20 cellular contexts compared by ENCODE assay signal in the genomic region with DNA sequence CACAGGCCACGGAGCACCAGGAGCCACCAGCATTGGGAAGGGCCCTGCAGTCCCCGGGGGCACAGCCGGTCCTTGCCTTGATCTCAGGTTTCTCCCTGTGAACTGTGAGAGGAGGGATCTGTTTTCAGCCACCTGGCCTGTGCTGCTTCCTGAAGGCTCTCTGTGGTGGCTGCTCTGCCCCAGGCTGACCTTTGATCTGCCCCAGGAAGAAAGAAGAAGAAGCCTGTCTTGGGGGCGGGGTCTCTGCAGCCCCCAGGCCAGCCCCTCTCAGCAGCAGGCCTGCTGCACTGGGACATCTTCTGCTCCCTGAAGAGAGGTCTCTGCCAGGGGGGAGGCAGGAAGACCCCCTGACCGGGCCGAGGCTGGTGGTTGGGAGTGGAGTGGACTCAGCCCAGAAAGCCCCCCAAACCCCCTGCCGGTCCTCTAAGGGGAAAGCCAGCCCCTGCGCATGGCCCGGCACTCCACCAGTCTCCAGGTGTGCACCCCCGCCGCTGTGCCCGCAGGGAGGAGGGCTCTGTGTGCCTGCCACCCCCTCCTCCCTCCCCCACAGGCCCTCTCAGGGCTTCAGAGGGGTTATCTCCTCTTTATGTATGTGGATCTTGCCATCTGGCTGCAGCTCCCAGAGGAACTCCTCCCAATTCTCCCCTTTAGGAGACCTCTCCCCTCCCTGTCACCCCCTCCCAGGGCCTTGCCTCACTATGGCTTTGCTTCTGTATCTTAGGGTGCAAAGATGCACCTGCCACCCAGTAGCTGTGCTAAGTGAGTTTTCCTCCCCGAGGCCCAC.
DNase-seq lines count a peak whose midpoint lies in the region; ATAC-seq, FAIRE-seq and TF ChIP-seq lines count a peak whose summit lies in the region.
"Had no signal": no experiment of that assay in that cellular context is flagged by ENCODE, and none has a peak within 500 bp of the region (broad histone marks: within the 10 kb centered on the region; RNA-seq: fewer than 3 reads in every experiment).

No MANE protein-coding gene starts in this region.

- no peak overlapping the region for H3K9ac ChIP-seq in endodermal cell (ENCODE audit: extremely low read depth, low read length, poor library complexity, severe bottlenecking)

- H3K27me3 ChIP-seq in GM23338 (ENCODE audit: insufficient read depth) (no peaks in the 10 kb centered on the region), endodermal cell (ENCODE audit: control insufficient read depth, insufficient read depth, low read length, poor library complexity, severe bottlenecking) (no peaks in the 10 kb centered on the region), small intestine (ENCODE audit: control insufficient read depth in 2 of 2, insufficient read depth in 2 of 2, low read length in 2 of 2) (no peaks in the 10 kb centered on the region)
- no peaks in the 10 kb centered on the region for H3K27me3 ChIP-seq in CD4-positive, alpha-beta memory T cell (ENCODE audit: insufficient read depth, low read length)
- H3K27me3 ChIP-seq: thyroid gland had no signal

- peaks cover 20% of the 10 kb centered on the region for H3K4me1 Mint-ChIP-seq in GM23338
- H3K4me1 Mint-ChIP-seq in endodermal cell = peaks cover 13% of the 10 kb centered on the region
- H3K4me1 Mint-ChIP-seq in CD4-positive, alpha-beta memory T cell = peaks cover 0 to 3% (median 0%) of the 10 kb centered on the region in 4 donors

- TF ChIP-seq CTCF in GM23338 (conservative IDR thresholded peaks at IDR 0.05; ENCODE audit: low read depth in 2 of 2) (no peak), endodermal cell (conservative IDR thresholded peaks at IDR 0.05) (no peak)

- peaks cover 4% of the 10 kb centered on the region for H3K27me3 Mint-ChIP-seq in GM23338 (ENCODE audit: insufficient read depth, low read depth, poor library complexity)
- H3K27me3 Mint-ChIP-seq in endodermal cell (ENCODE audit: insufficient read depth) = no peaks in the 10 kb centered on the region
- peaks cover 2% of the 10 kb centered on the region in 2 donors for H3K27me3 Mint-ChIP-seq in CD4-positive, alpha-beta memory T cell

- H3K9me3 Mint-ChIP-seq in GM23338 = no peaks in the 10 kb centered on the region
- no peaks in the 10 kb centered on the region for H3K9me3 Mint-ChIP-seq in endodermal cell
- peaks cover 0 to 3% (median 0%) of the 10 kb centered on the region in 8 donors for H3K9me3 Mint-ChIP-seq in CD4-positive, alpha-beta memory T cell
- H3K9me3 Mint-ChIP-seq: activated CD4-positive, alpha-beta memory T cell treated with anti-CD3 and anti-CD28 coated beads for 36 hours; activated naive CD4-positive, alpha-beta T cell treated with anti-CD3 and anti-CD28 coated beads for 36 hours had no signal

- H3K36me3 Mint-ChIP-seq in GM23338 (ENCODE audit: low read depth) = no peaks in the 10 kb centered on the region; the same call in 2 of the 3 replicates
- H3K36me3 Mint-ChIP-seq in endodermal cell (ENCODE audit: low read depth) = no peaks in the 10 kb centered on the region
- no peaks in the 10 kb centered on the region for H3K36me3 Mint-ChIP-seq in CD4-positive, alpha-beta memory T cell
- H3K36me3 Mint-ChIP-seq: activated CD4-positive, alpha-beta memory T cell treated with anti-CD3 and anti-CD28 coated beads for 36 hours had no signal

- POLR2A ChIA-PET in CD4-positive, alpha-beta memory T cell (lab: Charles Lee; ENCODE audit: partially characterized antibody) = no interaction called here

- no peak overlapping the region for H3K4me3 ChIP-seq in GM23338
- H3K4me3 ChIP-seq in endodermal cell (ENCODE audit: low read length) = no peak overlapping the region
- H3K4me3 ChIP-seq in small intestine (ENCODE audit: low read depth in 1 of 2, low read length in 2 of 2) = no peak overlapping the region
- no peak overlapping the region for H3K4me3 ChIP-seq in CD4-positive, alpha-beta memory T cell (ENCODE audit: low read length in 2 of 2)
- H3K4me3 ChIP-seq: esophagus squamous epithelium, left ventricle myocardium inferior, thyroid gland had no signal

- ATAC-seq in GM23338 = peak; percentile 79

- H4K20me1 ChIP-seq in GM23338 (replicated peaks; ENCODE audit: insufficient read depth) = no peaks in the 10 kb centered on the region

- H3K27ac Mint-ChIP-seq in GM23338 (no peak overlapping the region), endodermal cell (peak overlapping the region; percentile 58)
- H3K27ac Mint-ChIP-seq in CD4-positive, alpha-beta memory T cell = no peak overlapping the region
- H3K27ac Mint-ChIP-seq: activated CD4-positive, alpha-beta memory T cell treated with anti-CD3 and anti-CD28 coated beads for 36 hours; activated naive CD4-positive, alpha-beta T cell treated with anti-CD3 and anti-CD28 coated beads for 36 hours had no signal

- H3K9me3 ChIP-seq in endodermal cell (ENCODE audit: control insufficient read depth, low read length) (no peaks in the 10 kb centered on the region), small intestine (ENCODE audit: control insufficient read depth, low read depth) (no peaks in the 10 kb centered on the region)
- no peaks in the 10 kb centered on the region for H3K9me3 ChIP-seq in CD4-positive, alpha-beta memory T cell (ENCODE audit: control insufficient read depth in 1 of 2, low read length in 2 of 2)
- H3K9me3 ChIP-seq: esophagus squamous epithelium, left ventricle myocardium inferior, thyroid gland had no signal

- H3K9me2 ChIP-seq in GM23338 (ENCODE audit: insufficient read depth) = no peaks in the 10 kb centered on the region

- DNase-seq in GM23338 (ENCODE audit: low spot score) (no peak), NCI-H2107 treated with DMSO at 0.1 percent for 48 hours (lab: John Stamatoyannopoulos, UW; ENCODE audit: unreplicated experiment) (peak; percentile 54), endodermal cell (peak; percentile 80), small intestine (peak; percentile 48), hypothalamus (lab: John Stamatoyannopoulos, UW) (no peak)
- DNase-seq in CD4-positive, alpha-beta memory T cell = no peak
- no peak for DNase-seq in activated CD4-positive, CD25-positive, alpha-beta regulatory T cell (lab: John Stamatoyannopoulos, UW)
- DNase-seq: activated CD4-positive, alpha-beta memory T cell treated with anti-CD3 and anti-CD28 coated beads for 36 hours; activated naive CD4-positive, alpha-beta T cell treated with anti-CD3 and anti-CD28 coated beads for 36 hours; activated T-cell treated with anti-CD3 and anti-CD28 coated beads, Interleukin-2, amount 50 U/mL, for 1 hour; caudate nucleus; esophagus squamous epithelium; left ventricle myocardium inferior; NCI-H1417 treated with DMSO at 0.1 percent for 48 hours; nucleus accumbens; OCI-M1; retina; SHP77 treated with DMSO at 0.1 percent for 48 hours; stimulated activated naive CD4-positive, alpha-beta T cell treated with Interleukin-2 at 50 U/mL for 16 hours; thyroid gland had no signal

- no peak overlapping the region for H3K4me2 ChIP-seq in GM23338

- H3K27ac ChIP-seq in GM23338 (ENCODE audit: low read depth) = no peak overlapping the region
- H3K27ac ChIP-seq in endodermal cell (ENCODE audit: low read depth, low read length) = peak overlapping the region; percentile 34
- peak overlapping the region in 1 of 2 donors; percentile 47 for H3K27ac ChIP-seq in small intestine (ENCODE audit: low read depth in 1 of 2, low read length in 1 of 2)
- no peak overlapping the region for H3K27ac ChIP-seq in CD4-positive, alpha-beta memory T cell (ENCODE audit: low read depth, low read length)
- H3K27ac ChIP-seq: esophagus squamous epithelium, left ventricle myocardium inferior, thyroid gland had no signal

- H3K36me3 ChIP-seq in GM23338 (ENCODE audit: insufficient read depth) (peaks cover 7% of the 10 kb centered on the region; the same call in 1 of the 2 replicates), endodermal cell (ENCODE audit: control insufficient read depth, insufficient read depth, low read length) (no peaks in the 10 kb centered on the region), small intestine (ENCODE audit: control insufficient read depth in 2 of 2, insufficient read depth in 2 of 2, low read length in 2 of 2) (no peaks in the 10 kb centered on the region)
- H3K36me3 ChIP-seq in CD4-positive, alpha-beta memory T cell (ENCODE audit: insufficient read depth, low read length) = no peaks in the 10 kb centered on the region
- H3K36me3 ChIP-seq: esophagus squamous epithelium, left ventricle myocardium inferior, thyroid gland had no signal

- H3F3A ChIP-seq in GM23338 (replicated peaks; ENCODE audit: low read depth) = no peaks in the 10 kb centered on the region

- intact Hi-C loops in CD4-positive, alpha-beta memory T cell (cut with micrococcal nuclease) = no loop called here

- H2AFZ ChIP-seq in GM23338 = no peak overlapping the region

- no peak for FAIRE-seq in small intestine (lab: Jason Lieb, UNC)

- WGBS in endodermal cell (ENCODE audit: insufficient coverage in 1 of 2, insufficient read length in 1 of 2), 2 experiments = 40 to 54% methylated on average over 1 to 13 of the region's 13 CpGs
- WGBS in small intestine, 3 donors = 6 to 25% (median 15%) methylated on average over 9 to 13 of the region's 13 CpGs

- H3K4me3 Mint-ChIP-seq in GM23338 (no peak overlapping the region), endodermal cell (no peak overlapping the region)
- H3K4me3 Mint-ChIP-seq in CD4-positive, alpha-beta memory T cell = no peak overlapping the region
- H3K4me3 Mint-ChIP-seq: activated CD4-positive, alpha-beta memory T cell treated with anti-CD3 and anti-CD28 coated beads for 36 hours; activated naive CD4-positive, alpha-beta T cell treated with anti-CD3 and anti-CD28 coated beads for 36 hours had no signal

- H3K4me1 ChIP-seq in GM23338 (ENCODE audit: insufficient read depth) (no peaks in the 10 kb centered on the region), endodermal cell (ENCODE audit: control insufficient read depth, insufficient read depth, low read length) (peaks cover 13% of the 10 kb centered on the region), small intestine (ENCODE audit: control insufficient read depth in 2 of 2, insufficient read depth in 1 of 2, low read depth in 1 of 2, low read length in 1 of 2) (no peaks in the 10 kb centered on the region)
- no peaks in the 10 kb centered on the region for H3K4me1 ChIP-seq in CD4-positive, alpha-beta memory T cell (ENCODE audit: insufficient read depth, low read length)
- H3K4me1 ChIP-seq: esophagus squamous epithelium, left ventricle myocardium inferior, thyroid gland had no signal

- H3K79me2 ChIP-seq in GM23338 (replicated peaks; ENCODE audit: insufficient read depth) = no peaks in the 10 kb centered on the region

- CTCF ChIA-PET in CD4-positive, alpha-beta memory T cell (lab: Charles Lee; ENCODE audit: partially characterized antibody) = no interaction called here

TF ChIP-seq in GM23338, 12 proteins besides CTCF, POLR2A, EP300 and RAD21:
- TF ChIP-seq ZNF114 (CRISPR knock-in tag; IDR thresholded peaks at IDR 0.05) (no peak), JUNB (IDR thresholded peaks at IDR 0.05; ENCODE audit: unreplicated experiment) (no peak)

Comparison
In these comparisons a context has a peak if more than half of its experiments do, and no peak if none do; other contexts are left out.
1. DNase-seq: peak in NCI-H2107 treated with DMSO at 0.1 percent for 48 hours (single experiment), endodermal cell (single experiment) and small intestine (single experiment); none in GM23338 (single experiment), hypothalamus (0 of 51), CD4-positive, alpha-beta memory T cell (0 of 5) and activated CD4-positive, CD25-positive, alpha-beta regulatory T cell (0 of 4).